9 cellular contexts compared by ENCODE assay signal in the genomic region with DNA sequence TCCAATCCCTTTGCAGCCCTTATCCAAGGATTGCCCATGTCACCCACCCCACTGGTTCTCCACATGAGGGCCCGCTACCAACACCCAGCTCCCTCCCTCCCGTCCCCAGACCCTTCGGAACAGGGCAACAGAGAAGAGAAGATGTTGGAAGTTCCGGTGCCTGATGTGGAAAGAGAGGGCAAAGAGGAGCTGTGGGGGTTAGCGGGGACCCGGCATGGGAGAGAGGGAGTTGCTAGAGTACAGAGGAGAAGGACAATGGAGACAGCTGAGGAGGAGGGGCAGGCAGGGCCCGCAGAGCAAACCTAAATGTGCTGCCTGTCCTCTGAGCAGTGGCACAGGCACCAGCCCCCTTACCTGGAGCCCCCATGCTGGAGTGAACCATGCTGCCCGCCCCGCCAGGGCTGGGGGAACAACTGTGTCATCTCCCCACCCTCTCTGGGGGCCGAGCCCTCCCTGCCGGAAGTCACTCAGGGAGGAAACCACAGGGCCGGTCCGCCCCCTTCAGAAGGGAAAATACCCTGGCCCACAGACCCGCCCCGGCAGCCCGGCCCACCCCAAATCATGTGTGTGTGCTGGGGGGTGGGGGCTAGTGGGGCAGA. TPM values are rescaled to one million over a fixed set of nuclear protein-coding genes. Genes with fewer than 3 reads are reported as not detected.
DNase-seq lines count a peak whose midpoint lies in the region; ATAC-seq and TF ChIP-seq lines count a peak whose summit lies in the region.
"Had no signal": no experiment of that assay in that cellular context is flagged by ENCODE, and none has a peak within 500 bp of the region (broad histone marks: within the 10 kb centered on the region; RNA-seq: fewer than 3 reads in every experiment).

TSS of gene POU2F2 (minus strand) at position 417 of the 599 bp plus-strand sequence. CDS start at position 382, 35 bp downstream.

- H3F3A ChIP-seq in SK-N-SH (replicated peaks; ENCODE audit: insufficient read depth): no peaks in the 10 kb centered on the region

- TF ChIP-seq RAD21 in SK-N-SH (IDR thresholded peaks at IDR 0.05; ENCODE audit: low read length): no peak

- DNase-seq in SK-N-SH (no peak), NCI-H2227 (lab: John Stamatoyannopoulos, UW; ENCODE audit: unreplicated experiment) (peak; percentile 69), globus pallidus (ENCODE audit: low spot score) (peak; percentile 37), mesenteric fat pad (ENCODE audit: low spot score) (no peak)
- DNase-seq in activated T-cell treated with anti-CD3 and anti-CD28 coated beads, Interleukin-2, amount 50 U/mL, for 24 hours: peak; percentile 89

- peaks cover 9% of the 10 kb centered on the region for H3K36me3 Mint-ChIP-seq in activated T-cell treated with anti-CD3 and anti-CD28 coated beads, Interleukin-2, amount 50 U/mL, for 24 hours (ENCODE audit: low read depth)

- TF ChIP-seq EP300 in SK-N-SH (IDR thresholded peaks at IDR 0.05; ENCODE audit: borderline replicate concordance in 1 of 2, low read depth in 1 of 2, low read length in 1 of 2): no peak

- H3K27ac Mint-ChIP-seq in activated T-cell treated with anti-CD3 and anti-CD28 coated beads, Interleukin-2, amount 50 U/mL, for 24 hours: peak within 1 kb of the TSS; percentile 91

- CTCF ChIA-PET in SK-N-SH (lab: Yijun Ruan, JAX): interaction anchor here (0.6 to 8.1 kb wide), 37 partner anchors 8 to 179 kb away, joined by 3 to 177 read pairs (median 4); no protein-coding TSS in a partner anchor

- H3K27me3 ChIP-seq in SK-N-SH (ENCODE audit: insufficient read depth) (no peaks in the 10 kb centered on the region), skeletal muscle satellite cell (ENCODE audit: control insufficient read depth, insufficient read depth, low read length) (peaks cover 42% of the 10 kb centered on the region)

- H3K9me3 ChIP-seq in SK-N-SH (no peaks in the 10 kb centered on the region), skeletal muscle satellite cell (replicated peaks; ENCODE audit: low read length) (no peaks in the 10 kb centered on the region)
- H3K9me3 ChIP-seq: pancreas had no signal

- no peaks in the 10 kb centered on the region for H3K9me3 Mint-ChIP-seq in activated T-cell treated with anti-CD3 and anti-CD28 coated beads, Interleukin-2, amount 50 U/mL, for 24 hours

- H3K9ac ChIP-seq in SK-N-SH: no peak within 1 kb of the TSS
- no peak within 1 kb of the TSS for H3K9ac ChIP-seq in skeletal muscle satellite cell (ENCODE audit: low read depth, low read length)

- peak within 1 kb of the TSS; percentile 68 for H3K4me2 ChIP-seq in SK-N-SH
- H3K4me2 ChIP-seq in skeletal muscle satellite cell (ENCODE audit: low read length): peak within 1 kb of the TSS; percentile 79

- no peaks in the 10 kb centered on the region for H3K36me3 ChIP-seq in SK-N-SH (replicated peaks in 1 of 2; ENCODE audit: control insufficient read depth in 1 of 2, insufficient read depth in 2 of 2, low read length in 1 of 2)
- no peaks in the 10 kb centered on the region for H3K36me3 ChIP-seq in skeletal muscle satellite cell (ENCODE audit: insufficient read depth, low read length)
- H3K36me3 ChIP-seq: pancreas had no signal

- H3K27ac ChIP-seq in SK-N-SH (ENCODE audit: low read depth in 2 of 2, low read length in 1 of 2): no peak within 1 kb of the TSS
- H3K27ac ChIP-seq: pancreas had no signal

- no peaks in the 10 kb centered on the region for H4K20me1 ChIP-seq in SK-N-SH (ENCODE audit: insufficient read depth)

- H3K4me3 Mint-ChIP-seq in activated T-cell treated with anti-CD3 and anti-CD28 coated beads, Interleukin-2, amount 50 U/mL, for 24 hours: peak within 1 kb of the TSS; percentile 81

- H2AFZ ChIP-seq in SK-N-SH (ENCODE audit: low read depth): no peak within 1 kb of the TSS

- no peaks in the 10 kb centered on the region for H3K9me2 ChIP-seq in SK-N-SH

- ATAC-seq in SK-N-SH treated with all-trans-retinoic acid at 6 μM for 48 hours: no peak
- no peak for ATAC-seq in HG03457 (IDR thresholded peaks at IDR 0.05; ENCODE audit: unreplicated experiment)

- peaks cover 3 to 22% of the 10 kb centered on the region in 2 experiments; a peak in 2 of 4 replicates for H3K4me1 ChIP-seq in SK-N-SH (ENCODE audit: control insufficient read depth in 1 of 2, insufficient read depth in 2 of 2, low read depth in 1 of 2, low read length in 1 of 2)
- peaks cover 10% of the 10 kb centered on the region for H3K4me1 ChIP-seq in skeletal muscle satellite cell (ENCODE audit: control insufficient read depth, insufficient read depth, low read length)
- H3K4me1 ChIP-seq: pancreas had no signal

- H3K79me2 ChIP-seq in SK-N-SH (ENCODE audit: insufficient read depth): no peaks in the 10 kb centered on the region

- peak within 1 kb of the TSS; percentile 24 to 35; a peak in 2 of 4 replicates for H3K4me3 ChIP-seq in SK-N-SH (ENCODE audit: low read depth in 2 of 2, low read length in 1 of 2)
- H3K4me3 ChIP-seq in skeletal muscle satellite cell (ENCODE audit: low read length): peak within 1 kb of the TSS; percentile 28

- peaks cover 69% of the 10 kb centered on the region for H3K4me1 Mint-ChIP-seq in activated T-cell treated with anti-CD3 and anti-CD28 coated beads, Interleukin-2, amount 50 U/mL, for 24 hours (ENCODE audit: low read depth)

- WGBS in SK-N-SH (ENCODE audit: low lambda C conversion rate): 64% methylated on average over 10 of the region's 16 CpGs

- no peaks in the 10 kb centered on the region for H3K27me3 Mint-ChIP-seq in activated T-cell treated with anti-CD3 and anti-CD28 coated beads, Interleukin-2, amount 50 U/mL, for 24 hours

- POLR2A ChIA-PET in SK-N-SH (lab: Yijun Ruan, JAX): interaction anchor here (0.6 kb wide), 1 partner anchor 100 kb away, joined by 3 read pairs; no protein-coding TSS in a partner anchor

- TF ChIP-seq CTCF in SK-N-SH (IDR thresholded peaks at IDR 0.05): no peak

TF ChIP-seq in SK-N-SH, 30 proteins besides CTCF, POLR2A, EP300 and RAD21 (continues in another document):
- TF ChIP-seq GABPA (IDR thresholded peaks at IDR 0.05; ENCODE audit: low read depth) (no peak), MEF2A (IDR thresholded peaks at IDR 0.05; ENCODE audit: borderline replicate concordance, low read depth) (no peak), POLR2AphosphoS5 (IDR thresholded peaks at IDR 0.05; ENCODE audit: low read depth, low read length) (no peak), NFIC (IDR thresholded peaks at IDR 0.05; ENCODE audit: borderline replicate concordance) (no peak), YY1 (IDR thresholded peaks at IDR 0.05; ENCODE audit: low read depth) (no peak), IRF3 (IDR thresholded peaks at IDR 0.05; ENCODE audit: low read depth, low read length) (no peak)
- TF ChIP-seq, protein P1, sequence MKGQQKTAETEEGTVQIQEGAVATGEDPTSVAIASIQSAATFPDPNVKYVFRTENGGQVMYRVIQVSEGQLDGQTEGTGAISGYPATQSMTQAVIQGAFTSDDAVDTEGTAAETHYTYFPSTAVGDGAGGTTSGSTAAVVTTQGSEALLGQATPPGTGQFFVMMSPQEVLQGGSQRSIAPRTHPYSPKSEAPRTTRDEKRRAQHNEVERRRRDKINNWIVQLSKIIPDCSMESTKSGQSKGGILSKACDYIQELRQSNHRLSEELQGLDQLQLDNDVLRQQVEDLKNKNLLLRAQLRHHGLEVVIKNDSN (IDR thresholded peaks at IDR 0.05; ENCODE audit: borderline replicate concordance, low read depth): no peak

TF ChIP-seq in SK-N-SH treated with all-trans-retinoic acid at 6 μM for 48 hours, 23 proteins besides CTCF, POLR2A, EP300 and RAD21 (continues in another document):
- TF ChIP-seq ZNF70 (CRISPR knock-in tag; IDR thresholded peaks at IDR 0.05) (no peak), TOX (CRISPR knock-in tag; IDR thresholded peaks at IDR 0.05; ENCODE audit: borderline replicate concordance) (no peak), ZC3H10 (CRISPR knock-in tag; IDR thresholded peaks at IDR 0.05) (no peak), CSRNP3 (CRISPR knock-in tag; IDR thresholded peaks at IDR 0.05) (no peak), ISL1 (CRISPR knock-in tag; IDR thresholded peaks at IDR 0.05) (no peak), PATZ1 (CRISPR knock-in tag; IDR thresholded peaks at IDR 0.05; ENCODE audit: borderline replicate concordance) (no peak), ZNF8 (CRISPR knock-in tag; IDR thresholded peaks at IDR 0.05) (no peak), ZNF565 (CRISPR knock-in tag; conservative IDR thresholded peaks at IDR 0.05; ENCODE audit: low read depth) (no peak)

RNA-seq across cellular contexts. Expression of gene POU2F2, which starts in this region (rescaled TPM):
- 0.15 and 0.49 TPM in 2 replicates for polyA plus RNA-seq in SK-N-SH (2012; rRNA removed)
- 0.18 and 0.29 TPM in 2 replicates for polyA plus RNA-seq in SK-N-SH (2012; cell fraction: cytosol; rRNA removed)
- polyA plus RNA-seq in SK-N-SH (2012; cell fraction: nucleus; rRNA removed): 0.89 and 0.94 TPM in 2 replicates
- total RNA-seq in skeletal muscle satellite cell (2012; rRNA removed): under 0.01 and 0.51 TPM in 2 replicates
- 2.7 TPM for total RNA-seq in mesenteric fat pad

Comparison
In these comparisons a context has a peak if more than half of its experiments do, and no peak if none do; other contexts are left out.
1. DNase-seq: peak in NCI-H2227 (single experiment), activated T-cell treated with anti-CD3 and anti-CD28 coated beads, Interleukin-2, amount 50 U/mL, for 24 hours (single experiment) and globus pallidus (single experiment); none in SK-N-SH (single experiment) and mesenteric fat pad (single experiment).